8 cellular contexts compared by ENCODE assay signal in the genomic region with DNA sequence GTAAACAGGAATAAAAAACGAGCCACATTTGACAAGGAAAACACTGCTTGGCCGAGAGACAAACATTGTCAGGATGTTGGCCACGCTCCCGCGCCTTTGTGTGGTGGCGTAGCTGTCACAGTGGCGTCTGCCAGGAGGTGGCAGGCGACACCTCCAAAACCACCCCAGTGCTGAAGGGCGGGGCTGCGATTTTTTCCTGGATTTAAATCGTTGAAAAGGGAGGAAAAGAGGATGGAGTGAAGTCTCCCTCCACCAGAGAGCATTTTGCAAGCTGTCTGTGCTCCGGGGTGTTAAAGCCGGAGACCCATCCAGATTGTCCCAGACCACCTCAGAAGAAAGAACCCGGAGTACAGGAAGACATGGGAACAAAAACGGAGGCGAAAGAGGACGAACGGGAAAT.
DNase-seq lines count a peak whose midpoint lies in the region; ATAC-seq and TF ChIP-seq lines count a peak whose summit lies in the region.

No MANE protein-coding gene starts in this region.

- ATAC-seq in HG02623 (IDR thresholded peaks at IDR 0.05; ENCODE audit: unreplicated experiment), result no peak

- H3K4me3 ChIP-seq in WI38 (ENCODE audit: low read depth, low read length) (no peak overlapping the region), coronary artery (peak overlapping the region; percentile 60)

- TF ChIP-seq CTCF in WI38 (IDR thresholded peaks at IDR 0.05; ENCODE audit: low read depth, low read length) (peak; percentile 54), coronary artery (IDR thresholded peaks at IDR 0.05) (peak; percentile 83)

- DNase-seq in ELF-1 (ENCODE audit: low read depth, low spot score) (peak; percentile 83), NCI-H1092 treated with DMSO at 0.1 percent for 48 hours (lab: John Stamatoyannopoulos, UW) (peak; percentile 61), coronary artery (ENCODE audit: low spot score) (peak; percentile 87)
- DNase-seq in stimulated activated CD4-positive, alpha-beta T cell treated with anti-CD3 and anti-CD28 coated beads, Interleukin-12 subunit alpha, Interleukin-12 subunit beta, amount 100 ng/mL, for 4 hours, result peak; percentile 35
- no peak for DNase-seq in NK-92 treated with Interleukin-12 subunit alpha and Interleukin-12 subunit beta, amount 100 ng/mL, for 24 hours (lab: John Stamatoyannopoulos, UW)

- no peaks in the 10 kb centered on the region for H3K27me3 ChIP-seq in layer of hippocampus (ENCODE audit: control insufficient read depth, insufficient read depth, low read length)

- H3K27ac ChIP-seq in coronary artery, result peak overlapping the region in 1 of 2 donors; percentile 48
- peak overlapping the region; percentile 75 for H3K27ac ChIP-seq in layer of hippocampus (ENCODE audit: low read depth, low read length)
